10 cellular contexts compared by ENCODE assay signal in genomic region chr11:76700177-76701100, GRCh38. TPM values are rescaled to one million over a fixed set of nuclear protein-coding genes. Genes with fewer than 3 reads are reported as not detected.
DNase-seq lines count a peak whose midpoint lies in the region; TF ChIP-seq lines count a peak whose summit lies in the region.
"Had no signal": no experiment of that assay in that cellular context is flagged by ENCODE, and none has a peak within 500 bp of the region (broad histone marks: within the 10 kb centered on the region; RNA-seq: fewer than 3 reads in every experiment).

No MANE protein-coding gene starts in this region.

- no peak overlapping the region for H3K27ac ChIP-seq in SJSA1
- H3K27ac ChIP-seq in coronary artery = no peak overlapping the region

- no peak overlapping the region for H3K4me3 ChIP-seq in SJSA1
- H3K4me3 ChIP-seq in fibroblast of the aortic adventitia (ENCODE audit: low read depth, low read length) = no peak overlapping the region
- no peak overlapping the region for H3K4me3 ChIP-seq in skeletal muscle cell (ENCODE audit: low read depth, low read length)
- H3K4me3 ChIP-seq in coronary artery = no peak overlapping the region

- no peaks in the 10 kb centered on the region for H3K9me3 ChIP-seq in SJSA1 (replicated peaks)

- peak; percentile 62 to 78 for DNase-seq in SJSA1 (ENCODE audit: low read depth in 1 of 2, low spot score in 2 of 2)
- DNase-seq in fibroblast of the aortic adventitia (ENCODE audit: low read depth) = peak; percentile 85
- peak; percentile 87 for DNase-seq in skeletal muscle cell (ENCODE audit: low read depth)
- DNase-seq in globus pallidus (ENCODE audit: low spot score) = no peak
- no peak for DNase-seq in coronary artery (ENCODE audit: low spot score)
- no peak for DNase-seq in activated effector memory CD4-positive, alpha-beta T cell treated with anti-CD3 and anti-CD28 coated beads, Interleukin-2, amount 50 U/mL, for 16 hours
- no peak for DNase-seq in NCI-H1930 (lab: John Stamatoyannopoulos, UW)
- DNase-seq: effector memory CD4-positive, alpha-beta T cell; Karpas-422 had no signal

- H3K27me3 ChIP-seq in SJSA1 (replicated peaks) = no peaks in the 10 kb centered on the region

- H3K4me1 ChIP-seq in SJSA1 (replicated peaks) = peaks cover 27% of the 10 kb centered on the region

- TF ChIP-seq CTCF in GM12872 (IDR thresholded peaks at IDR 0.05; ENCODE audit: insufficient read depth, low read depth, low read length) (0 out of 3 replicates have a peak, but pooled peaks have one; percentile 2), fibroblast of the aortic adventitia (IDR thresholded peaks at IDR 0.05; ENCODE audit: insufficient read depth, low read length) (no peak), coronary artery (IDR thresholded peaks at IDR 0.05) (no peak)

- H3K36me3 ChIP-seq in SJSA1 = no peaks in the 10 kb centered on the region

RNA-seq across cellular contexts. Expression of gene LRRC32, which starts 29.9 kb away (rescaled TPM):
- total RNA-seq in SJSA1 (2014; rRNA removed; shearing (Covaris generic)) = 7.8 and 8.1 TPM in 2 replicates
- 23.1 and 30.0 TPM in 2 replicates for total RNA-seq in fibroblast of the aortic adventitia (ENCODE audit: low replicate concordance)

Comparison
In these comparisons a context has a peak if more than half of its experiments do, and no peak if none do; other contexts are left out.
1. DNase-seq: peak in SJSA1 (2 of 2), fibroblast of the aortic adventitia (single experiment) and skeletal muscle cell (single experiment); none in globus pallidus (single experiment), coronary artery (single experiment), activated effector memory CD4-positive, alpha-beta T cell treated with anti-CD3 and anti-CD28 coated beads, Interleukin-2, amount 50 U/mL, for 16 hours (single experiment) and NCI-H1930 (0 of 2).